In the genomic region with DNA sequence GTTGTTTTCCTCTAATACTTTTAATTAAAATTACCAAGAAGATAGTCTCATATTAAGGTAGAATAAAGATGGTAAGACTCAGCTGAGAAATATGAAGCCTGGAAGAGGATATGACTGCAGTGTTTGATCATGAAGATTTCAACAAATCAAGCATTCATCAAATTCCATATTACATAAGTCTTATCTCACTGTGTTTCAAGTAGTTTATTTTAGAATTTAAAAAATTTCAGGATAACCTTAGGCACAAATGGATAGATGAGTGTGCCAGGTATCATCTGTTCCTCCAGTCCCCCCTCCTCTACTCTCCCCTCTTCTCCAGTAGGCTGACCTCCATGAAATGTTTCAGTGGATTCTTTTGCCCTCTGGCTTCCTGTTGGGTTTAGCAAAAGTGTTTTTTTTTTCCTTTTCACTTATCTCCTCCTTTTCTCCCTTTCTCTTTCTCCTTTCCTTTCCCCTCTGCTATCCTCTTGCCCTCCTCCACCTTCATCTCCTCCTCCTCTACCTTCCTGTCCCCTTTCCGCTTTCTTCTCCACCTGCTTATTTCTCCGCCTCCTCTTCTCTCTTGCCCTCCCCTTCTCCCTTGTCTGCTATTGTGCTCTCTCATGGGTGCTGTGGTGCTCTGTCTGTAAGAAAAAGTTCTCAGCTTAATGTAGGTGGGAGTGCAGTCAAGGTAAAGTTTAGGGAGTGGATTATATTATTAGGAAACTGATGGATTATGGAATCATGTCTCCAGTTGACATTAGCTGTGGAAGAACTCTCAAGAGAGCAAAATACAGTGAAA, we compare ENCODE assay signal across 19 cellular contexts.
A peak's percentile ranks its signal among the peaks of the same experiment; 100 is the strongest.
DNase-seq lines count a peak whose midpoint lies in the region; ATAC-seq and TF ChIP-seq lines count a peak whose summit lies in the region.
"Had no signal": no experiment of that assay in that cellular context is flagged by ENCODE, and none has a peak within 500 bp of the region (broad histone marks: within the 10 kb centered on the region; RNA-seq: fewer than 3 reads in every experiment).

No MANE protein-coding gene starts in this region.

- no peaks in the 10 kb centered on the region for H3K36me3 ChIP-seq in ovary
- H3K36me3 ChIP-seq: thoracic aorta had no signal

- DNase-seq in HCEC 1CT, result peak; percentile 52
- DNase-seq in SW 1271 (lab: John Stamatoyannopoulos, UW), result peak; percentile 5 to 79
- DNase-seq in fibroblast of the aortic adventitia (ENCODE audit: low read depth), result peak; percentile 41
- DNase-seq in stimulated activated naive B cell treated with anti-CD40 and anti-IgM and Interleukin-4, amounts not matched to agents 10 μg/mL and 1 μg/mL and 100 μg/mL, for 72 hours, result no peak
- DNase-seq in MV-4-11 (lab: John Stamatoyannopoulos, UW), result no peak
- DNase-seq in SIG-M5 (lab: John Stamatoyannopoulos, UW), result no peak
- no peak for DNase-seq in ovary
- DNase-seq: activated CD4-positive, alpha-beta T cell treated with anti-CD3 and anti-CD28 coated beads, Interleukin-2, amount 10 ng/mL, durations not matched to agents 7 days and 5 days; activated CD8-positive, alpha-beta memory T cell treated with anti-CD3 and anti-CD28 coated beads, Interleukin-2, amount 50 U/mL, for 48 hours; C1 segment of cervical spinal cord; dermis blood vessel endothelial cell; H7; hippocampal formation; Kasumi-1; kidney glomerular epithelial cell had no signal

- WGBS in ovary, 3 donors, result 96 to 100% (median 98%) methylated on average over 2 of the region's 2 CpGs

- no peaks in the 10 kb centered on the region for H3K27me3 Mint-ChIP-seq in stimulated activated naive B cell treated with anti-CD40 and anti-IgM and Interleukin-4, amounts not matched to agents 10 μg/mL and 1 μg/mL and 100 μg/mL, for 72 hours
- H3K27me3 Mint-ChIP-seq: activated CD4-positive, alpha-beta T cell treated with anti-CD3 and anti-CD28 coated beads, Interleukin-2, amount 10 ng/mL, durations not matched to agents 7 days and 5 days; activated naive CD4-positive, alpha-beta T cell treated with anti-CD3 and anti-CD28 coated beads, Interleukin-2, amount 50 U/mL, for 24 hours; brain had no signal

- H3K4me1 ChIP-seq in ovary (ENCODE audit: insufficient read depth), result no peaks in the 10 kb centered on the region

- TF ChIP-seq EP300 in ovary (IDR thresholded peaks at IDR 0.05), result no peak

- no peak overlapping the region for H3K4me3 ChIP-seq in fibroblast of the aortic adventitia (ENCODE audit: low read depth, low read length)
- no peak overlapping the region for H3K4me3 ChIP-seq in ovary
- H3K4me3 ChIP-seq: skin epidermis, thoracic aorta had no signal

- H3K27me3 ChIP-seq in ovary, result no peaks in the 10 kb centered on the region

- no peak overlapping the region for H3K27ac ChIP-seq in ovary
- H3K27ac ChIP-seq: skin epidermis, thoracic aorta had no signal

- H3K9me3 ChIP-seq in ovary, result no peaks in the 10 kb centered on the region
- H3K9me3 ChIP-seq: thoracic aorta had no signal

- H3K9me3 Mint-ChIP-seq in stimulated activated naive B cell treated with anti-CD40 and anti-IgM and Interleukin-4, amounts not matched to agents 10 μg/mL and 1 μg/mL and 100 μg/mL, for 72 hours, result peaks cover 3 to 4% of the 10 kb centered on the region in 2 donors
- H3K9me3 Mint-ChIP-seq: activated naive CD4-positive, alpha-beta T cell treated with anti-CD3 and anti-CD28 coated beads, Interleukin-2, amount 50 U/mL, for 24 hours had no signal

- H3K4me1 Mint-ChIP-seq in stimulated activated naive B cell treated with anti-CD40 and anti-IgM and Interleukin-4, amounts not matched to agents 10 μg/mL and 1 μg/mL and 100 μg/mL, for 72 hours, result no peaks in the 10 kb centered on the region
- H3K4me1 Mint-ChIP-seq: activated naive CD4-positive, alpha-beta T cell treated with anti-CD3 and anti-CD28 coated beads, Interleukin-2, amount 50 U/mL, for 24 hours had no signal

- TF ChIP-seq CTCF in fibroblast of the aortic adventitia (IDR thresholded peaks at IDR 0.05; ENCODE audit: insufficient read depth, low read length) (no peak), ovary (IDR thresholded peaks at IDR 0.05) (no peak)

- no peak overlapping the region for H3K4me3 Mint-ChIP-seq in stimulated activated naive B cell treated with anti-CD40 and anti-IgM and Interleukin-4, amounts not matched to agents 10 μg/mL and 1 μg/mL and 100 μg/mL, for 72 hours
- H3K4me3 Mint-ChIP-seq: activated CD4-positive, alpha-beta T cell treated with anti-CD3 and anti-CD28 coated beads, Interleukin-2, amount 10 ng/mL, durations not matched to agents 7 days and 5 days; activated naive CD4-positive, alpha-beta T cell treated with anti-CD3 and anti-CD28 coated beads, Interleukin-2, amount 50 U/mL, for 24 hours; brain had no signal

- H3K27ac Mint-ChIP-seq in stimulated activated naive B cell treated with anti-CD40 and anti-IgM and Interleukin-4, amounts not matched to agents 10 μg/mL and 1 μg/mL and 100 μg/mL, for 72 hours, result peak overlapping the region; percentile 1
- H3K27ac Mint-ChIP-seq: activated CD4-positive, alpha-beta T cell treated with anti-CD3 and anti-CD28 coated beads, Interleukin-2, amount 10 ng/mL, durations not matched to agents 7 days and 5 days; activated naive CD4-positive, alpha-beta T cell treated with anti-CD3 and anti-CD28 coated beads, Interleukin-2, amount 50 U/mL, for 24 hours had no signal

- ATAC-seq in stimulated activated naive B cell treated with anti-CD40 and anti-IgM and Interleukin-4, amounts not matched to agents 10 μg/mL and 1 μg/mL and 100 μg/mL, for 72 hours (replicated peaks), result no peak

- H3K36me3 Mint-ChIP-seq in stimulated activated naive B cell treated with anti-CD40 and anti-IgM and Interleukin-4, amounts not matched to agents 10 μg/mL and 1 μg/mL and 100 μg/mL, for 72 hours, result peaks cover 30 to 40% of the 10 kb centered on the region in 2 donors

- TF ChIP-seq POLR2A in ovary (IDR thresholded peaks at IDR 0.05), result no peak

- intact Hi-C loops in ovary (cut with DNase I), result no loop called here

Comparison
In these comparisons a context has a peak if more than half of its experiments do, and no peak if none do; other contexts are left out.
1. DNase-seq: peak in HCEC 1CT (single experiment), SW 1271 (2 of 2) and fibroblast of the aortic adventitia (single experiment); none in stimulated activated naive B cell treated with anti-CD40 and anti-IgM and Interleukin-4, amounts not matched to agents 10 μg/mL and 1 μg/mL and 100 μg/mL, for 72 hours (single experiment), MV-4-11 (single experiment), SIG-M5 (single experiment) and ovary (0 of 5).